In the genomic region with DNA sequence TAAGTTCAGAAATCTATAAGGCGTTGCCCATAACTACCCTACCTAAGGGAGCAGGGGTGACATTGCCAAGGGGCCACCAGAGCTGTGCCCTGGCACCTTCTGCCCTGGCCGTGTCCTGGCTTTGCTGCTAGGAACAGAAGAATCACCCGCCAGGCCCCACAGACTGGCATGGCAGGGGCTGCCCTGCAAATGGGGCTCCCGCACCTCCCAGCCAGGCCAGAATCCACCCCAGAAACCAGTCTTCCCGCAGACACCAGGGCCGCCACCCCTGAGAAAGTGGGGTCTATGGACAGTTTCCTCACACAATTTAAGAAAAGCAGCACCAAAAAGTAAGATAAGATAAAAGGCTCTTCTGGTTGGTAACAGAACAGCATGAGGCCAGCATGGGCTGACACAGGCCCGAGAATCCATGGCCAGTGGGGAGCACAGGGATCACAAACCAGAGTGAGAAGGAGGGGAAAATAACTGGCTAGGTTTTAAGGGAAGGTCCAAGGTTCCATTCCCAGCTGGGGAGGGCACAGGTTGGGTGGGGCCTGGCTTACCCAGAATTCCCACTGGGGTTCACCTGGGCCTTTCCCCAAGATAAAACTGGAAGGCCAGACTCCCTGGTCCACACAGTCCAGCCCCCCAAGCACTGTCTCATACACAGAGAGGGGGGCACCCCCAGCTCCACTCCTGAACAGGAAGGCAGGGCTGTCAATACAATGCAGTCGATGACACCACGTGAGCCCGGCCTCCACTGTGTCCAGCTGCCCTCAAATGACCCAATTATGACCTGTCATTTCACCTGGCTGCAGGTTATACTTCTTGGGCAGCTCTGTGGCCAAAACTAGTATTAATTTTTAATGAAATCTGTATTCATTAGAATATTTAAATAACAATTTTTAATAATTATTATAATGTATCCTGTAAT, we compare ENCODE assay signal across 22 cellular contexts. TPM values are rescaled to one million over a fixed set of nuclear protein-coding genes. Genes with fewer than 3 reads are reported as not detected.
DNase-seq lines count a peak whose midpoint lies in the region; ATAC-seq, FAIRE-seq and TF ChIP-seq lines count a peak whose summit lies in the region.
"Had no signal": no experiment of that assay in that cellular context is flagged by ENCODE, and none has a peak within 500 bp of the region (broad histone marks: within the 10 kb centered on the region; RNA-seq: fewer than 3 reads in every experiment).

No MANE protein-coding gene starts in this region.

- H3K36me3 Mint-ChIP-seq in central memory CD8-positive, alpha-beta T cell (ENCODE audit: insufficient read depth) = peaks cover 5% of the 10 kb centered on the region
- peaks cover 31% of the 10 kb centered on the region for H3K36me3 Mint-ChIP-seq in CD8-positive, alpha-beta T cell

- TF ChIP-seq CTCF in CD8-positive, alpha-beta T cell (IDR thresholded peaks at IDR 0.05) = no peak

- no peak for TF ChIP-seq POLR2A in H54 (IDR thresholded peaks at IDR 0.05; ENCODE audit: low read depth, low read length)

- H4K8ac ChIP-seq in mesenchymal stem cell (ENCODE audit: low read length) = no peak overlapping the region

- H3K27me3 Mint-ChIP-seq in stimulated activated naive CD8-positive, alpha-beta T cell treated with anti-CD3 and anti-CD28 coated beads, Interleukin-15, amount 100 ng/mL, for 72 hours = no peaks in the 10 kb centered on the region
- no peaks in the 10 kb centered on the region for H3K27me3 Mint-ChIP-seq in central memory CD8-positive, alpha-beta T cell
- no peaks in the 10 kb centered on the region for H3K27me3 Mint-ChIP-seq in CD8-positive, alpha-beta T cell (ENCODE audit: low read depth)

- no peak overlapping the region for H3K4me3 Mint-ChIP-seq in stimulated activated naive CD8-positive, alpha-beta T cell treated with anti-CD3 and anti-CD28 coated beads, Interleukin-15, amount 100 ng/mL, for 72 hours
- H3K4me3 Mint-ChIP-seq in central memory CD8-positive, alpha-beta T cell = no peak overlapping the region
- no peak overlapping the region for H3K4me3 Mint-ChIP-seq in CD8-positive, alpha-beta T cell
- H3K4me3 Mint-ChIP-seq: activated CD8-positive, alpha-beta T cell treated with anti-CD3 and anti-CD28 coated beads, Interleukin-2, amount 10 ng/mL, durations not matched to agents 7 days and 5 days; activated naive CD4-positive, alpha-beta T cell treated with anti-CD3 and anti-CD28 coated beads for 36 hours had no signal

- no peak overlapping the region for H3K4me2 ChIP-seq in mesenchymal stem cell (ENCODE audit: low read length, poor library complexity, severe bottlenecking)

- H3K9ac ChIP-seq in mesenchymal stem cell (ENCODE audit: low read length) = no peak overlapping the region
- H3K9ac ChIP-seq: GM23248 had no signal

- peak overlapping the region; percentile 9 for H3K27ac ChIP-seq in mesenchymal stem cell (ENCODE audit: low read length, poor library complexity, severe bottlenecking)
- H3K27ac ChIP-seq in CD8-positive, alpha-beta T cell (ENCODE audit: low read depth, low read length) = no peak overlapping the region
- H3K27ac ChIP-seq: GM23248, thoracic aorta had no signal

- peak overlapping the region; percentile 32 to 46 for H3K4ac ChIP-seq in mesenchymal stem cell (ENCODE audit: low read depth in 1 of 2, low read length in 2 of 2)

- H2BK120ac ChIP-seq in mesenchymal stem cell (ENCODE audit: low read depth, low read length) = no peak overlapping the region

- POLR2A ChIA-PET in CD8-positive, alpha-beta T cell (lab: Charles Lee) = no interaction called here

- CTCF ChIA-PET in CD8-positive, alpha-beta T cell (lab: Charles Lee) = interaction anchor here (0.8 to 3.8 kb wide), 2 partner anchors 13 to 127 kb away, joined by 3 to 21 read pairs; no protein-coding TSS in a partner anchor

- WGBS in mesenchymal stem cell = 90% methylated on average over 7 of the region's 10 CpGs

- H3K4me3 ChIP-seq in mesenchymal stem cell (ENCODE audit: insufficient read depth in 1 of 2, low read depth in 1 of 2, low read length in 2 of 2) = no peak overlapping the region
- no peak overlapping the region for H3K4me3 ChIP-seq in CD8-positive, alpha-beta T cell (ENCODE audit: low read depth, low read length)
- H3K4me3 ChIP-seq: GM23248, thoracic aorta had no signal

- H3K27me3 ChIP-seq in mesenchymal stem cell (ENCODE audit: control insufficient read depth in 1 of 2, insufficient read depth in 1 of 2, low read length in 2 of 2) = no peaks in the 10 kb centered on the region
- no peaks in the 10 kb centered on the region for H3K27me3 ChIP-seq in CD8-positive, alpha-beta T cell (ENCODE audit: insufficient read depth, low read length)

- peak overlapping the region in 1 of 2 experiments; percentile 77 for H3K18ac ChIP-seq in mesenchymal stem cell (ENCODE audit: low read depth in 1 of 2, low read length in 2 of 2)

- no peak overlapping the region for H3K23ac ChIP-seq in mesenchymal stem cell (ENCODE audit: low read length in 2 of 2)

- FAIRE-seq in H54 (lab: Jason Lieb, UNC) = no peak
- FAIRE-seq: GM12891 had no signal

- no peak overlapping the region for H3K14ac ChIP-seq in mesenchymal stem cell (ENCODE audit: low read length in 2 of 2)

- peak overlapping the region; percentile 50 for H2BK15ac ChIP-seq in mesenchymal stem cell (ENCODE audit: low read depth, poor library complexity, severe bottlenecking)

- peak overlapping the region; percentile 31 to 33 for H3K27ac Mint-ChIP-seq in stimulated activated naive CD8-positive, alpha-beta T cell treated with anti-CD3 and anti-CD28 coated beads, Interleukin-15, amount 100 ng/mL, for 72 hours
- H3K27ac Mint-ChIP-seq in central memory CD8-positive, alpha-beta T cell (ENCODE audit: low read depth) = peak overlapping the region; percentile 30
- no peak overlapping the region for H3K27ac Mint-ChIP-seq in CD8-positive, alpha-beta T cell
- H3K27ac Mint-ChIP-seq: activated CD8-positive, alpha-beta T cell treated with anti-CD3 and anti-CD28 coated beads, Interleukin-2, amount 10 ng/mL, durations not matched to agents 7 days and 5 days; activated naive CD4-positive, alpha-beta T cell treated with anti-CD3 and anti-CD28 coated beads for 36 hours had no signal

- peak overlapping the region; percentile 71 for H2AK5ac ChIP-seq in mesenchymal stem cell (ENCODE audit: low read length, severe bottlenecking)

- peaks cover 14 to 38% of the 10 kb centered on the region in 2 experiments for H3K36me3 ChIP-seq in mesenchymal stem cell (ENCODE audit: control insufficient read depth in 1 of 2, insufficient read depth in 2 of 2, low read depth in 1 of 2, low read length in 2 of 2)
- H3K36me3 ChIP-seq in CD8-positive, alpha-beta T cell (ENCODE audit: insufficient read depth, low read length) = no peaks in the 10 kb centered on the region

- peak overlapping the region; percentile 28 for H4K91ac ChIP-seq in mesenchymal stem cell (ENCODE audit: low read length)

- H3K4me1 ChIP-seq in mesenchymal stem cell (ENCODE audit: control insufficient read depth, insufficient read depth, low read depth, low read length) = peaks cover 41% of the 10 kb centered on the region
- peaks cover 9% of the 10 kb centered on the region for H3K4me1 ChIP-seq in CD8-positive, alpha-beta T cell (ENCODE audit: insufficient read depth, low read length)

- peak overlapping the region; percentile 37 to 72 for H2BK12ac ChIP-seq in mesenchymal stem cell (ENCODE audit: low read length in 2 of 2)

- intact Hi-C loops in CD8-positive, alpha-beta T cell (cut with DNase I, micrococcal nuclease) = no loop called here

- no peaks in the 10 kb centered on the region for H3K9me3 ChIP-seq in mesenchymal stem cell (ENCODE audit: control insufficient read depth, low read length)
- H3K9me3 ChIP-seq in CD8-positive, alpha-beta T cell (ENCODE audit: low read length) = no peaks in the 10 kb centered on the region
- H3K9me3 ChIP-seq: thoracic aorta had no signal

- no peaks in the 10 kb centered on the region for H3K9me3 Mint-ChIP-seq in stimulated activated naive CD8-positive, alpha-beta T cell treated with anti-CD3 and anti-CD28 coated beads, Interleukin-15, amount 100 ng/mL, for 72 hours
- H3K9me3 Mint-ChIP-seq in central memory CD8-positive, alpha-beta T cell = no peaks in the 10 kb centered on the region
- H3K9me3 Mint-ChIP-seq in CD8-positive, alpha-beta T cell = no peaks in the 10 kb centered on the region
- H3K9me3 Mint-ChIP-seq: activated naive CD4-positive, alpha-beta T cell treated with anti-CD3 and anti-CD28 coated beads for 36 hours had no signal

- no peak overlapping the region for H2BK5ac ChIP-seq in mesenchymal stem cell (ENCODE audit: low read depth, low read length, poor library complexity, severe bottlenecking)

- no peak for ATAC-seq in stimulated activated naive CD8-positive, alpha-beta T cell treated with anti-CD3 and anti-CD28 coated beads, Interleukin-15, amount 100 ng/mL, for 72 hours
- no peak for ATAC-seq in stimulated activated naive CD8-positive, alpha-beta T cell treated with anti-CD3 and anti-CD28 coated beads, Interleukin-15, Interleukin-2, amounts not matched to agents 100 U/mL and 50 U/mL, for 24 hours
- no peak for ATAC-seq in central memory CD8-positive, alpha-beta T cell (replicated peaks; ENCODE audit: extremely low read depth, poor library complexity, severe bottlenecking)
- ATAC-seq in GM18519 (IDR thresholded peaks at IDR 0.05; ENCODE audit: low FRiP score, unreplicated experiment) = no peak
- ATAC-seq in CD8-positive, alpha-beta T cell = no peak
- ATAC-seq: activated CD8-positive, alpha-beta T cell treated with anti-CD3 and anti-CD28 coated beads, Interleukin-2, amount 10 ng/mL, durations not matched to agents 7 days and 5 days had no signal

- peaks cover 47% of the 10 kb centered on the region for H3K4me1 Mint-ChIP-seq in stimulated activated naive CD8-positive, alpha-beta T cell treated with anti-CD3 and anti-CD28 coated beads, Interleukin-15, amount 100 ng/mL, for 72 hours
- peaks cover 14% of the 10 kb centered on the region for H3K4me1 Mint-ChIP-seq in central memory CD8-positive, alpha-beta T cell
- H3K4me1 Mint-ChIP-seq in CD8-positive, alpha-beta T cell (ENCODE audit: low read depth) = peaks cover 16% of the 10 kb centered on the region

- H2AFZ ChIP-seq in mesenchymal stem cell (ENCODE audit: low read depth, low read length) = no peak overlapping the region
- H2AFZ ChIP-seq: GM23248 had no signal

- no peak for DNase-seq in stimulated activated naive CD8-positive, alpha-beta T cell treated with anti-CD3 and anti-CD28 coated beads, Interleukin-15, amount 100 ng/mL, for 72 hours
- no peak for DNase-seq in stimulated activated naive CD8-positive, alpha-beta T cell treated with anti-CD3 and anti-CD28 coated beads, Interleukin-15, Interleukin-2, amounts not matched to agents 100 U/mL and 50 U/mL, for 24 hours
- no peak for DNase-seq in central memory CD8-positive, alpha-beta T cell (ENCODE audit: low spot score in 2 of 2)
- DNase-seq in mesenchymal stem cell (no peak), H54 (ENCODE audit: insufficient read length, low spot score) (no peak), SIG-M5 (lab: John Stamatoyannopoulos, UW) (no peak)
- no peak for DNase-seq in CD8-positive, alpha-beta T cell
- DNase-seq: activated CD8-positive, alpha-beta T cell treated with anti-CD3 and anti-CD28 coated beads, Interleukin-2, amount 10 ng/mL, durations not matched to agents 7 days and 5 days; activated naive CD4-positive, alpha-beta T cell treated with anti-CD3 and anti-CD28 coated beads for 36 hours; activated T-cell treated with anti-CD3 and anti-CD28 coated beads, Interleukin-2, amount 50 U/mL, for 1 hour; anterior cingulate cortex; DMS79 treated with DMSO at 0.1 percent for 48 hours; GM23248; KG1; NCI-H1694; NCI-H2171 treated with DMSO at 0.1 percent for 48 hours; NCI-H526; stimulated activated CD4-positive, alpha-beta T cell treated with anti-CD3 and anti-CD28 coated beads, Interleukin-15, amount 100 ng/mL, for 24 hours; T-helper 2 cell had no signal

- H3K79me1 ChIP-seq in mesenchymal stem cell (replicated peaks; ENCODE audit: low read length, poor library complexity, severe bottlenecking) = peaks cover 7% of the 10 kb centered on the region

RNA-seq across cellular contexts. Expression of gene PYGB, which starts 59.4 kb away (rescaled TPM):
- polyA plus RNA-seq in mesenchymal stem cell (2013, experiment 1 of 2) = 50.3 TPM
- 48.3 TPM for polyA plus RNA-seq in mesenchymal stem cell (2013, experiment 2 of 2)
- 10 to 100 TPM; 35.2 to 39.2 TPM for total RNA-seq in CD8-positive, alpha-beta T cell
